In the genomic region with DNA sequence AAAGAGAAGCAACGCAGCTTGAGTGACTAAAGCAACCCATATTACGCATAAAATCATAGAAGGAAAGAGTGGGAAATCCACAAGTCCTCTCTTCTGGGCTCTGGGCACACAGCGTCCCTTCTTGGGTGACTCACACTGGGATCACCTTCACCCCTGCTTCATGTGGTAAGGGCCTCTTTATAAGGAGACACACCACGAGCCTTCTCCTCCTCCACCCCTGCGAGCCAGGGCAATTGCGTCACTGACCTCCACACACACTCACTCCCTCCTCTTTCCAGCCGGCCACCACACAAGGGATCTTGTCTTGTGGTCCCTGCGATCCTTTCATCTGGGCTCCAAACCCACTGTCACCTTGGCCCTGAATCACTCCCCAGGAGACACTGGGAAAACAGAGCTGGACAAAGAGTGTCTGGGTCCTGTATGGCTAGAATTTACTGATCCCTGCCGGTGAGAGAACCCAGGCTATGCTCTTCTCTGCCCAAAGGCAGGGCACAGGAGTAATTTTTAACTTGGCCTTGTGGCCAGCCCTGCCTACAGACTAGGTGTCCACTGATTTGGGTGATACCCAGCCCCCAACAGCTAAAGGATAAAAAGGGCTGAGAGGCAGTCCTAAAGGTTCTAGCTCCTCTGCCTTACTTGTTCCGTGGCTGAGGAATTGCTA, we compare ENCODE assay signal across 8 cellular contexts. TPM values are rescaled to one million over a fixed set of nuclear protein-coding genes. Genes with fewer than 3 reads are reported as not detected.
DNase-seq lines count a peak whose midpoint lies in the region; TF ChIP-seq lines count a peak whose summit lies in the region.

No MANE protein-coding gene starts in this region.

- peaks cover 0 to 12% (median 5%) of the 10 kb centered on the region in 3 donors for H3K36me3 Mint-ChIP-seq in CD8-positive, alpha-beta memory T cell

- H3K4me1 ChIP-seq in osteoblast (ENCODE audit: insufficient read depth, low read length) = peaks cover 24% of the 10 kb centered on the region
- H3K4me1 ChIP-seq in CD8-positive, alpha-beta memory T cell (ENCODE audit: insufficient read depth, low read length) = peaks cover 12% of the 10 kb centered on the region

- no peak overlapping the region for H2AFZ ChIP-seq in osteoblast (ENCODE audit: low read length)

- peaks cover 28 to 35% (median 30%) of the 10 kb centered on the region in 3 donors for H3K4me1 Mint-ChIP-seq in CD8-positive, alpha-beta memory T cell

- H3K27me3 Mint-ChIP-seq in CD8-positive, alpha-beta memory T cell = no peaks in the 10 kb centered on the region

- DNase-seq in EH (ENCODE audit: low read depth) (peak; percentile 76), MV-4-11 (lab: John Stamatoyannopoulos, UW) (peak; percentile 83), epithelial cell of proximal tubule (ENCODE audit: low read depth) (peak; percentile 94), osteoblast (ENCODE audit: insufficient read length, low spot score, missing footprints) (peak; percentile 96), NCI-H2107 (lab: John Stamatoyannopoulos, UW) (no peak), GM13977 (ENCODE audit: low spot score) (no peak), NOMO-1 treated with DMSO at 0.1 percent for 48 hours (lab: John Stamatoyannopoulos, UW; ENCODE audit: unreplicated experiment) (no peak)
- no peak for DNase-seq in CD8-positive, alpha-beta memory T cell

- no peaks in the 10 kb centered on the region for H3K27me3 ChIP-seq in osteoblast (ENCODE audit: insufficient read depth, low read length)
- H3K27me3 ChIP-seq in CD8-positive, alpha-beta memory T cell (ENCODE audit: insufficient read depth, low read length, poor library complexity, severe bottlenecking) = no peaks in the 10 kb centered on the region

- H3K4me2 ChIP-seq in osteoblast (ENCODE audit: insufficient read depth, low read length) = peak overlapping the region; percentile 59

- no peak overlapping the region for H3K4me3 Mint-ChIP-seq in CD8-positive, alpha-beta memory T cell

- H3K4me3 ChIP-seq in epithelial cell of proximal tubule (ENCODE audit: low read depth, low read length) (peak overlapping the region; percentile 21), osteoblast (ENCODE audit: insufficient read depth, low read length) (peak overlapping the region; percentile 27)
- no peak overlapping the region for H3K4me3 ChIP-seq in CD8-positive, alpha-beta memory T cell (ENCODE audit: low read length)

- H3K9me3 Mint-ChIP-seq in CD8-positive, alpha-beta memory T cell = no peaks in the 10 kb centered on the region

- H3K79me2 ChIP-seq in osteoblast (ENCODE audit: insufficient read depth, low read length) = no peaks in the 10 kb centered on the region

- no peaks in the 10 kb centered on the region for H3K36me3 ChIP-seq in osteoblast (ENCODE audit: insufficient read depth, low read length)
- H3K36me3 ChIP-seq in CD8-positive, alpha-beta memory T cell (ENCODE audit: insufficient read depth, low read length) = no peaks in the 10 kb centered on the region

- in situ Hi-C loops in GM13977 (cut with MboI; ENCODE audit: low pct_unique_long_range_greater_than_20kb, low sequenced_read_pairs, unreplicated experiment) = no loop called here

- no peak for TF ChIP-seq CTCF in epithelial cell of proximal tubule (conservative IDR thresholded peaks at IDR 0.05; ENCODE audit: low read depth, low read length)
- TF ChIP-seq CTCF in osteoblast (IDR thresholded peaks at IDR 0.05; ENCODE audit: extremely low read depth, low read depth, low read length) = no peak
- no peak for TF ChIP-seq CTCF in GM13977 (IDR thresholded peaks at IDR 0.05; ENCODE audit: extremely low read depth, insufficient read depth, missing control alignments)

- peak overlapping the region in 1 of 8 donors; percentile 73 for H3K27ac Mint-ChIP-seq in CD8-positive, alpha-beta memory T cell

- H4K20me1 ChIP-seq in osteoblast (ENCODE audit: insufficient read depth, low read length) = peaks cover 14% of the 10 kb centered on the region

- peak overlapping the region; percentile 60 for H3K27ac ChIP-seq in osteoblast (ENCODE audit: low read depth, low read length)
- no peak overlapping the region for H3K27ac ChIP-seq in CD8-positive, alpha-beta memory T cell (ENCODE audit: low read depth, low read length)

- CTCF ChIA-PET in CD8-positive, alpha-beta memory T cell (lab: Charles Lee) = no interaction called here

- no peaks in the 10 kb centered on the region for H3K9me3 ChIP-seq in osteoblast (ENCODE audit: low read depth, low read length)
- H3K9me3 ChIP-seq in CD8-positive, alpha-beta memory T cell (ENCODE audit: low read length) = no peaks in the 10 kb centered on the region

- POLR2A ChIA-PET in CD8-positive, alpha-beta memory T cell (lab: Charles Lee) = no interaction called here

RNA-seq across cellular contexts. Expression of gene NHEJ1, which starts 35.3 kb away (rescaled TPM):
- total RNA-seq in epithelial cell of proximal tubule (13.1 and 17.1 TPM in 2 replicates), osteoblast (21.7 and 23.0 TPM in 2 replicates)
- 10 to 100 TPM; 22.4 to 24.5 TPM for total RNA-seq in CD8-positive, alpha-beta memory T cell
- polyA plus RNA-seq in CD8-positive, alpha-beta memory T cell = 26.3 TPM

RNA-seq across cellular contexts. Expression of gene SLC23A3, which starts 44.5 kb away (rescaled TPM):
- 0.06 TPM in 1 of 2 replicates, not detected in the other for total RNA-seq in epithelial cell of proximal tubule
- 1.4 and 1.5 TPM in 2 replicates for total RNA-seq in osteoblast
- total RNA-seq in CD8-positive, alpha-beta memory T cell = 1 to 10 TPM; 2.3 to 2.6 TPM
- polyA plus RNA-seq in CD8-positive, alpha-beta memory T cell = not detected

RNA-seq across cellular contexts. Expression of gene CNPPD1, which starts 51.4 kb away (rescaled TPM):
- total RNA-seq in epithelial cell of proximal tubule = 37.5 and 51.0 TPM in 2 replicates
- total RNA-seq in osteoblast = 26.1 and 26.5 TPM in 2 replicates
- 10 to 100 TPM; 66.2 to 67.0 TPM for total RNA-seq in CD8-positive, alpha-beta memory T cell
- 74.3 TPM for polyA plus RNA-seq in CD8-positive, alpha-beta memory T cell

RNA-seq across cellular contexts. Expression of gene RETREG2, which starts 52.7 kb away (rescaled TPM):
- total RNA-seq in epithelial cell of proximal tubule (34.4 and 40.1 TPM in 2 replicates), osteoblast (109 and 121 TPM in 2 replicates)
- total RNA-seq in CD8-positive, alpha-beta memory T cell = 10 to 100 TPM; 67.6 to 76.1 TPM
- polyA plus RNA-seq in CD8-positive, alpha-beta memory T cell = 65.9 TPM

Comparison
In these comparisons a context has a peak if more than half of its experiments do, and no peak if none do; other contexts are left out.
1. DNase-seq: peak in EH (single experiment), MV-4-11 (single experiment), epithelial cell of proximal tubule (single experiment) and osteoblast (single experiment); none in NCI-H2107 (single experiment), CD8-positive, alpha-beta memory T cell (0 of 5), GM13977 (single experiment) and NOMO-1 treated with DMSO at 0.1 percent for 48 hours (single experiment).